In genomic region chr15:52221730-52222129, GRCh38 we compare ENCODE assay signal across 10 cellular contexts. TPM values are rescaled to one million over a fixed set of nuclear protein-coding genes. Genes with fewer than 3 reads are reported as not detected.
DNase-seq lines count a peak whose midpoint lies in the region; ATAC-seq and FAIRE-seq lines count a peak whose summit lies in the region.
"Had no signal": no experiment of that assay in that cellular context is flagged by ENCODE, and none has a peak within 500 bp of the region (broad histone marks: within the 10 kb centered on the region; RNA-seq: fewer than 3 reads in every experiment).

No MANE protein-coding gene starts in this region.

- H3K27me3 ChIP-seq in Karpas-422 (ENCODE audit: low read length) = no peaks in the 10 kb centered on the region
- H3K27me3 ChIP-seq in mononuclear cell (ENCODE audit: insufficient read depth, low read length) = no peaks in the 10 kb centered on the region
- no peaks in the 10 kb centered on the region for H3K27me3 ChIP-seq in small intestine (ENCODE audit: control insufficient read depth in 2 of 2, insufficient read depth in 2 of 2, low read length in 2 of 2)
- H3K27me3 ChIP-seq: right lobe of liver had no signal

- H3K4me2 ChIP-seq in Karpas-422 (ENCODE audit: low read depth, low read length, poor library complexity, severe bottlenecking) = peak overlapping the region; percentile 20

- H3K9me3 ChIP-seq in Karpas-422 (ENCODE audit: low read length) = no peaks in the 10 kb centered on the region
- H3K9me3 ChIP-seq in mononuclear cell (ENCODE audit: low read depth, low read length) = no peaks in the 10 kb centered on the region
- H3K9me3 ChIP-seq in small intestine (ENCODE audit: control insufficient read depth, low read depth) = no peaks in the 10 kb centered on the region
- H3K9me3 ChIP-seq: right lobe of liver had no signal

- H3K4me1 ChIP-seq in Karpas-422 (ENCODE audit: low read length) (peaks cover 15% of the 10 kb centered on the region), mononuclear cell (ENCODE audit: insufficient read depth, low read length) (peaks cover 14% of the 10 kb centered on the region), small intestine (ENCODE audit: control insufficient read depth in 2 of 2, insufficient read depth in 1 of 2, low read depth in 1 of 2, low read length in 1 of 2) (no peaks in the 10 kb centered on the region)
- H3K4me1 ChIP-seq: right lobe of liver had no signal

- no peak for FAIRE-seq in small intestine (lab: Jason Lieb, UNC)

- H3K36me3 ChIP-seq in Karpas-422 (ENCODE audit: insufficient read depth, low read length) (no peaks in the 10 kb centered on the region), small intestine (ENCODE audit: control insufficient read depth in 2 of 2, insufficient read depth in 2 of 2, low read length in 2 of 2) (peaks cover 0 to 3% of the 10 kb centered on the region in 2 donors)

- peak overlapping the region; percentile 43; the same call in 1 of the 2 replicates for H2AFZ ChIP-seq in Karpas-422 (ENCODE audit: low read length)

- H3K27ac ChIP-seq in Karpas-422 (ENCODE audit: low read length) (no peak overlapping the region), small intestine (ENCODE audit: low read depth in 1 of 2, low read length in 1 of 2) (peak overlapping the region in 1 of 2 donors; percentile 41)
- H3K27ac ChIP-seq: right lobe of liver had no signal

- no peaks in the 10 kb centered on the region for H3K9me2 ChIP-seq in Karpas-422 (replicated peaks; ENCODE audit: insufficient read depth, low read length)

- DNase-seq in Karpas-422 (no peak), NCI-H2081 treated with DMSO at 0.1 percent for 48 hours (lab: John Stamatoyannopoulos, UW) (no peak), small intestine (no peak)
- DNase-seq: EL, NCI-H345, right lobe of liver had no signal

- no peaks in the 10 kb centered on the region for H3K79me2 ChIP-seq in Karpas-422 (ENCODE audit: low read length)

- peak; percentile 50 for ATAC-seq in GM18520 (IDR thresholded peaks at IDR 0.05; ENCODE audit: unreplicated experiment)
- peak; percentile 68 for ATAC-seq in GM21515 (IDR thresholded peaks at IDR 0.05; ENCODE audit: unreplicated experiment)
- no peak for ATAC-seq in HG03457 (IDR thresholded peaks at IDR 0.05; ENCODE audit: unreplicated experiment)
- ATAC-seq: right lobe of liver had no signal

- 60 to 76% (median 65%) methylated on average over 5 of the region's 5 CpGs for WGBS in small intestine, 3 donors

- H3K9ac ChIP-seq in Karpas-422 (ENCODE audit: low read length) = peak overlapping the region; percentile 19; the same call in 1 of the 2 replicates

- H3K4me3 ChIP-seq in Karpas-422 (ENCODE audit: low read length) (no peak overlapping the region), mononuclear cell (ENCODE audit: low read length) (peak overlapping the region; percentile 10), small intestine (ENCODE audit: low read depth in 1 of 2, low read length in 2 of 2) (no peak overlapping the region)
- H3K4me3 ChIP-seq: right lobe of liver had no signal

- H4K20me1 ChIP-seq in Karpas-422 (ENCODE audit: insufficient read depth, low read depth, low read length) = no peaks in the 10 kb centered on the region

RNA-seq across cellular contexts. Expression of gene GNB5, which starts 30.5 kb away (rescaled TPM):
- 23.7 and 25.8 TPM in 2 replicates for total RNA-seq in Karpas-422 (2014; rRNA removed; shearing (Covaris generic); ENCODE audit: low replicate concordance)
- 55.5 TPM for total RNA-seq in mononuclear cell
- polyA plus RNA-seq in small intestine = 1 to 10 TPM; 1.3 to 10.0 (median 3.0) TPM
